In the genomic region with DNA sequence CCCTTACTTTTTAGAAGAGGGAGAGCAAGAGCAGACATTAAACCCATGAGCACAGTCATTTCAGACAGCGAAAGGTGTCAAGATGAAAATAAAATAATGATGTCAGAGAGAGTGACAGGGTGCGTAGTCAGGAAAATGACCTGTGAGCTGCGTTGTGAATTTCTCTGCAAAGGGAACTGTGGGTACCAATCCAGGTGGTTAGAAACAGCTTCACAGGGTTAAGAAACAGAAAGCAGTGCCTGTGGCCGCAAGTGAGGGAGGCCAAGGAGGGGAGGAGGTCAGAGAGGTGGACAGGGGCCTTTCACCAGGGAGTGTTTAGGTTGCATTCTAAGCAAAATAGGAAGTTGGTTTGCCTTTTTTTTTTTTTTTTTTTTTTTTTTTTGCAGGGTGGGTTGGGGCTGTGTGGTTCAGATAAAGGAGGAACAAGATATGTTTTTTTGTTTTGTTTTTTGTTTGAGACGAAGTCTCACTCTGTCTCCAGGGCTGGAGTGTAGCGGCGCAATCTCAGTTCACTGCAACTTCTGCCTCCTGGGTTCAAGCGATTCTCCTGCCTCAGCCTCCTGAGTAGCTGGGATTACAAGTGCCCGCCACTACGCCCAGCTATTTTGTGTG, we compare ENCODE assay signal across 1 cellular context.
TF ChIP-seq lines count a peak whose summit lies in the region.

No MANE protein-coding gene starts in this region.

TF ChIP-seq in K562, 482 proteins besides CTCF, POLR2A, EP300 and RAD21 (continued from another document and continues in another):
- TF ChIP-seq GMEB1 (CRISPR knock-in tag; IDR thresholded peaks at IDR 0.05) (no peak), POLR2AphosphoS2 (IDR thresholded peaks at IDR 0.05; ENCODE audit: low read length) (no peak), ZNF778 (CRISPR knock-in tag; IDR thresholded peaks at IDR 0.05) (no peak), MAFF (IDR thresholded peaks at IDR 0.05; ENCODE audit: low read length) (no peak), SRF (CRISPR knock-in tag; IDR thresholded peaks at IDR 0.05) (no peak), POLR2G (IDR thresholded peaks at IDR 0.05; ENCODE audit: low read depth, low read length) (no peak), JUN (IDR thresholded peaks at IDR 0.05; ENCODE audit: borderline replicate concordance, low read depth, low read length) (no peak), JUN (CRISPR knock-in tag; IDR thresholded peaks at IDR 0.05; ENCODE audit: borderline replicate concordance) (no peak), KLF1 (tag; IDR thresholded peaks at IDR 0.05) (no peak), L3MBTL2 (IDR thresholded peaks at IDR 0.05) (no peak), TRIM28 (IDR thresholded peaks at IDR 0.05) (no peak), MCM2 (IDR thresholded peaks at IDR 0.05; ENCODE audit: low read depth) (no peak), MCM5 (IDR thresholded peaks at IDR 0.05; ENCODE audit: low read depth) (no peak), ASH1L (IDR thresholded peaks at IDR 0.05; ENCODE audit: borderline replicate concordance, low read depth, partially characterized antibody) (no peak), BDP1 (IDR thresholded peaks at IDR 0.05; ENCODE audit: insufficient read depth, insufficient read length) (no peak), NELFE (IDR thresholded peaks at IDR 0.05; ENCODE audit: insufficient read depth, insufficient read length) (no peak), THAP12 (CRISPR knock-in tag; IDR thresholded peaks at IDR 0.05) (no peak), ZBTB11 (CRISPR knock-in tag; IDR thresholded peaks at IDR 0.05) (no peak), LCOR (CRISPR knock-in tag; IDR thresholded peaks at IDR 0.05) (peak; percentile 61; the same call in 1 of the 2 replicates), ZNF75A (CRISPR knock-in tag; IDR thresholded peaks at IDR 0.05) (no peak), MTA1 (IDR thresholded peaks at IDR 0.05; ENCODE audit: borderline replicate concordance) (0 out of 2 replicates have a peak, but pooled peaks have one; percentile 8), ZBED1 (IDR thresholded peaks at IDR 0.05) (no peak), RBM15 (IDR thresholded peaks at IDR 0.05; ENCODE audit: insufficient read depth, low read length) (no peak), MITF (IDR thresholded peaks at IDR 0.05) (no peak)
- TF ChIP-seq, protein P1, sequence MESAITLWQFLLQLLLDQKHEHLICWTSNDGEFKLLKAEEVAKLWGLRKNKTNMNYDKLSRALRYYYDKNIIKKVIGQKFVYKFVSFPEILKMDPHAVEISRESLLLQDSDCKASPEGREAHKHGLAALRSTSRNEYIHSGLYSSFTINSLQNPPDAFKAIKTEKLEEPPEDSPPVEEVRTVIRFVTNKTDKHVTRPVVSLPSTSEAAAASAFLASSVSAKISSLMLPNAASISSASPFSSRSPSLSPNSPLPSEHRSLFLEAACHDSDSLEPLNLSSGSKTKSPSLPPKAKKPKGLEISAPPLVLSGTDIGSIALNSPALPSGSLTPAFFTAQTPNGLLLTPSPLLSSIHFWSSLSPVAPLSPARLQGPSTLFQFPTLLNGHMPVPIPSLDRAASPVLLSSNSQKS (CRISPR knock-in tag; IDR thresholded peaks at IDR 0.05): no peak
- TF ChIP-seq, protein P2, sequence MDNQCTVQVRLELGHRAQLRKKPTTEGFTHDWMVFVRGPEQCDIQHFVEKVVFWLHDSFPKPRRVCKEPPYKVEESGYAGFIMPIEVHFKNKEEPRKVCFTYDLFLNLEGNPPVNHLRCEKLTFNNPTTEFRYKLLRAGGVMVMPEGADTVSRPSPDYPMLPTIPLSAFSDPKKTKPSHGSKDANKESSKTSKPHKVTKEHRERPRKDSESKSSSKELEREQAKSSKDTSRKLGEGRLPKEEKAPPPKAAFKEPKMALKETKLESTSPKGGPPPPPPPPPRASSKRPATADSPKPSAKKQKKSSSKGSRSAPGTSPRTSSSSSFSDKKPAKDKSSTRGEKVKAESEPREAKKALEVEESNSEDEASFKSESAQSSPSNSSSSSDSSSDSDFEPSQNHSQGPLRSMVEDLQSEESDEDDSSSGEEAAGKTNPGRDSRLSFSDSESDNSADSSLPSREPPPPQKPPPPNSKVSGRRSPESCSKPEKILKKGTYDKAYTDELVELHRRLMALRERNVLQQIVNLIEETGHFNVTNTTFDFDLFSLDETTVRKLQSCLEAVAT (IDR thresholded peaks at IDR 0.05): 0 out of 4 replicates have a peak, but pooled peaks of 1 of the 2 experiments have one; percentile 50
- TF ChIP-seq, protein P3, sequence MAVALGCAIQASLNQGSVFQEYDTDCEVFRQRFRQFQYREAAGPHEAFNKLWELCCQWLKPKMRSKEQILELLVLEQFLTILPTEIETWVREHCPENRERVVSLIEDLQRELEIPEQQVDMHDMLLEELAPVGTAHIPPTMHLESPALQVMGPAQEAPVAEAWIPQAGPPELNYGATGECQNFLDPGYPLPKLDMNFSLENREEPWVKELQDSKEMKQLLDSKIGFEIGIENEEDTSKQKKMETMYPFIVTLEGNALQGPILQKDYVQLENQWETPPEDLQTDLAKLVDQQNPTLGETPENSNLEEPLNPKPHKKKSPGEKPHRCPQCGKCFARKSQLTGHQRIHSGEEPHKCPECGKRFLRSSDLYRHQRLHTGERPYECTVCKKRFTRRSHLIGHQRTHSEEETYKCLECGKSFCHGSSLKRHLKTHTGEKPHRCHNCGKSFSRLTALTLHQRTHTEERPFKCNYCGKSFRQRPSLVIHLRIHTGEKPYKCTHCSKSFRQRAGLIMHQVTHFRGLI (CRISPR knock-in tag; IDR thresholded peaks at IDR 0.05): no peak
- TF ChIP-seq, protein P4, sequence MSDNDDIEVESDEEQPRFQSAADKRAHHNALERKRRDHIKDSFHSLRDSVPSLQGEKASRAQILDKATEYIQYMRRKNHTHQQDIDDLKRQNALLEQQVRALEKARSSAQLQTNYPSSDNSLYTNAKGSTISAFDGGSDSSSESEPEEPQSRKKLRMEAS (CRISPR knock-in tag; IDR thresholded peaks at IDR 0.05): 0 out of 2 replicates have a peak, but pooled peaks have one; percentile 16
- TF ChIP-seq, protein P5, sequence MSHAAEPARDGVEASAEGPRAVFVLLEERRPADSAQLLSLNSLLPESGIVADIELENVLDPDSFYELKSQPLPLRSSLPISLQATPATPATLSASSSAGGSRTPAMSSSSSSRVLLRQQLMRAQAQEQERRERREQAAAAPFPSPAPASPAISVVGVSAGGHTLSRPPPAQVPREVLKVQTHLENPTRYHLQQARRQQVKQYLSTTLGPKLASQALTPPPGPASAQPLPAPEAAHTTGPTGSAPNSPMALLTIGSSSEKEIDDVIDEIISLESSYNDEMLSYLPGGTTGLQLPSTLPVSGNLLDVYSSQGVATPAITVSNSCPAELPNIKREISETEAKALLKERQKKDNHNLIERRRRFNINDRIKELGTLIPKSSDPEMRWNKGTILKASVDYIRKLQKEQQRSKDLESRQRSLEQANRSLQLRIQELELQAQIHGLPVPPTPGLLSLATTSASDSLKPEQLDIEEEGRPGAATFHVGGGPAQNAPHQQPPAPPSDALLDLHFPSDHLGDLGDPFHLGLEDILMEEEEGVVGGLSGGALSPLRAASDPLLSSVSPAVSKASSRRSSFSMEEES (CRISPR knock-in tag; IDR thresholded peaks at IDR 0.05): no peak
- TF ChIP-seq, protein P6, sequence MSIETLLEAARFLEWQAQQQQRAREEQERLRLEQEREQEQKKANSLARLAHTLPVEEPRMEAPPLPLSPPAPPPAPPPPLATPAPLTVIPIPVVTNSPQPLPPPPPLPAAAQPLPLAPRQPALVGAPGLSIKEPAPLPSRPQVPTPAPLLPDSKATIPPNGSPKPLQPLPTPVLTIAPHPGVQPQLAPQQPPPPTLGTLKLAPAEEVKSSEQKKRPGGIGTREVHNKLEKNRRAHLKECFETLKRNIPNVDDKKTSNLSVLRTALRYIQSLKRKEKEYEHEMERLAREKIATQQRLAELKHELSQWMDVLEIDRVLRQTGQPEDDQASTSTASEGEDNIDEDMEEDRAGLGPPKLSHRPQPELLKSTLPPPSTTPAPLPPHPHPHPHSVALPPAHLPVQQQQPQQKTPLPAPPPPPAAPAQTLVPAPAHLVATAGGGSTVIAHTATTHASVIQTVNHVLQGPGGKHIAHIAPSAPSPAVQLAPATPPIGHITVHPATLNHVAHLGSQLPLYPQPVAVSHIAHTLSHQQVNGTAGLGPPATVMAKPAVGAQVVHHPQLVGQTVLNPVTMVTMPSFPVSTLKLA (conservative IDR thresholded peaks at IDR 0.05): no peak
